In the genomic region with DNA sequence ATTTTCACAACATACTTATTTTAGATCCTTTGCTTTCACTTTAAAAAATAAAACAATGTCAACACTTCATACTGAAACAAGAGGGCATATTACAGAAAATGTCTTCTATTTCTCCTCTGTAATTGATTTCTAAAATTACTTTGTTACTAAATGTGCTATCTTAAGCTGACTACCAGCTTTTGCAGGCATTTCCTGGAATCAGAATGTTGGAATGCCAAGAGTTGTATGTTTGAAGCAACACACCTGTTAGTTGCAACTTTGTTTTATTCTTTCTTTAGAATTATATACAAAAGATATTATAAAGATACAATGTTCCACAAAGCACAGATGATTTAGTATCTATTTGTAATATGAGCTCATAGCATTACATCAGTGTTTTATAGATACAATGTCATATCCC, we compare ENCODE assay signal across 20 cellular contexts.
DNase-seq lines count a peak whose midpoint lies in the region; ATAC-seq and TF ChIP-seq lines count a peak whose summit lies in the region.
"Had no signal": no experiment of that assay in that cellular context is flagged by ENCODE, and none has a peak within 500 bp of the region (broad histone marks: within the 10 kb centered on the region; RNA-seq: fewer than 3 reads in every experiment).

No MANE protein-coding gene starts in this region.

- no peak overlapping the region for H3K27ac Mint-ChIP-seq in GM23338
- H3K27ac Mint-ChIP-seq: CD8-positive, alpha-beta memory T cell had no signal

- intact Hi-C loops in IMR-90 (cut with micrococcal nuclease): no loop called here

- no peak overlapping the region for H3K14ac ChIP-seq in IMR-90 (replicated peaks; ENCODE audit: low read depth, low read length)

- peaks cover 3% of the 10 kb centered on the region for H3K27me3 Mint-ChIP-seq in GM23338 (ENCODE audit: insufficient read depth, low read depth, poor library complexity)

- H2BK20ac ChIP-seq in IMR-90 (ENCODE audit: low read depth, low read length): no peak overlapping the region

- H3K36me3 Mint-ChIP-seq in GM23338 (ENCODE audit: low read depth): no peaks in the 10 kb centered on the region
- H3K36me3 Mint-ChIP-seq: CD4-positive, CD25-positive, alpha-beta regulatory T cell; CD8-positive, alpha-beta memory T cell had no signal

- peaks cover 6% of the 10 kb centered on the region for H3K9me2 ChIP-seq in GM23338 (ENCODE audit: insufficient read depth)

- no peak for TF ChIP-seq RAD21 in IMR-90 (IDR thresholded peaks at IDR 0.05; ENCODE audit: low read length)

- DNase-seq in HCEC 1CT: peak; percentile 30
- DNase-seq in IMR-90: no peak
- peak; percentile 48 for DNase-seq in fibroblast of villous mesenchyme (ENCODE audit: low read depth)
- DNase-seq in smooth muscle cell (lab: John Stamatoyannopoulos, UW; ENCODE audit: unreplicated experiment): no peak
- no peak for DNase-seq in GM23338 (ENCODE audit: low spot score)
- no peak for DNase-seq in AG20443 (ENCODE audit: low spot score)
- DNase-seq: BE2C; C1 segment of cervical spinal cord; CD4-positive, CD25-positive, alpha-beta regulatory T cell; CD8-positive, alpha-beta memory T cell; COR-L47; DMS 273 treated with DMSO at 0.1 percent for 48 hours; DMS53; DND-41; EL; GM23248 had no signal

- H2AFZ ChIP-seq in IMR-90 (replicated peaks; ENCODE audit: low read length, poor library complexity) (no peak overlapping the region), smooth muscle cell (ENCODE audit: low read depth) (peak overlapping the region; percentile 84), GM23338 (no peak overlapping the region)
- H2AFZ ChIP-seq: GM23248 had no signal

- no peaks in the 10 kb centered on the region for H3K9me3 Mint-ChIP-seq in GM23338

- POLR2A ChIA-PET in IMR-90 (lab: Charles Lee; ENCODE audit: unreplicated experiment): no interaction called here

- TF ChIP-seq POLR2A in IMR-90 (IDR thresholded peaks at IDR 0.05; ENCODE audit: low read depth, low read length): no peak

- H3K4me2 ChIP-seq in IMR-90 (ENCODE audit: low read depth, low read length): 0 out of 2 replicates have a peak overlapping the region, but pooled peaks have one; percentile 10
- H3K4me2 ChIP-seq in smooth muscle cell: peak overlapping the region; percentile 35
- no peak overlapping the region for H3K4me2 ChIP-seq in GM23338

- H4K20me1 ChIP-seq in IMR-90 (ENCODE audit: insufficient read depth, low read length): no peaks in the 10 kb centered on the region
- no peaks in the 10 kb centered on the region for H4K20me1 ChIP-seq in smooth muscle cell (ENCODE audit: low read depth)
- no peaks in the 10 kb centered on the region for H4K20me1 ChIP-seq in GM23338 (replicated peaks; ENCODE audit: insufficient read depth)

- H3K4me1 ChIP-seq in IMR-90 (ENCODE audit: control insufficient read depth, insufficient read depth, low read length) (peaks cover 8% of the 10 kb centered on the region), smooth muscle cell (ENCODE audit: low read depth) (no peaks in the 10 kb centered on the region), GM23338 (ENCODE audit: insufficient read depth) (no peaks in the 10 kb centered on the region)
- H3K4me1 ChIP-seq: BE2C had no signal

- H3K4me3 ChIP-seq in IMR-90 (ENCODE audit: insufficient read depth, low read depth, low read length) (no peak overlapping the region), fibroblast of villous mesenchyme (ENCODE audit: low read depth, low read length) (no peak overlapping the region), smooth muscle cell (no peak overlapping the region), GM23338 (no peak overlapping the region)
- H3K4me3 ChIP-seq: GM12878, GM23248, K562 had no signal

- H4K91ac ChIP-seq in IMR-90 (ENCODE audit: insufficient read depth, low read depth, low read length): no peak overlapping the region

- TF ChIP-seq CTCF in IMR-90 (conservative IDR thresholded peaks at IDR 0.05; ENCODE audit: low read depth, low read length) (no peak), fibroblast of villous mesenchyme (IDR thresholded peaks at IDR 0.05; ENCODE audit: insufficient read depth, low read depth, low read length) (no peak), smooth muscle cell (IDR thresholded peaks at IDR 0.05; ENCODE audit: borderline replicate concordance, insufficient read depth, poor library complexity, severe bottlenecking) (no peak), GM23338 (conservative IDR thresholded peaks at IDR 0.05; ENCODE audit: low read depth in 2 of 2) (no peak)

- no peak overlapping the region for H2BK120ac ChIP-seq in IMR-90 (ENCODE audit: low read depth, low read length)

- no peak overlapping the region for H3K9ac ChIP-seq in IMR-90 (ENCODE audit: low read depth, low read length)
- H3K9ac ChIP-seq in smooth muscle cell (ENCODE audit: low read depth): no peak overlapping the region
- H3K9ac ChIP-seq: GM23248 had no signal

- no peak overlapping the region for H2AK9ac ChIP-seq in IMR-90 (replicated peaks; ENCODE audit: low read depth, low read length, poor library complexity)

- H3K56ac ChIP-seq in IMR-90 (ENCODE audit: extremely low read depth, insufficient read depth, low read length): no peak overlapping the region

- H3K27me3 ChIP-seq in IMR-90 (ENCODE audit: control insufficient read depth, insufficient read depth, low read length) (peaks cover 2% of the 10 kb centered on the region; the same call in 1 of the 2 replicates), smooth muscle cell (ENCODE audit: low read depth) (no peaks in the 10 kb centered on the region), GM23338 (ENCODE audit: insufficient read depth) (no peaks in the 10 kb centered on the region)
- H3K27me3 ChIP-seq: BE2C had no signal

- H3K9me1 ChIP-seq in IMR-90 (ENCODE audit: insufficient read depth, low read length): peaks cover 3% of the 10 kb centered on the region; the same call in 1 of the 2 replicates

- no TSS peak for BruUV-seq in IMR-90 (replicated peaks; lab: Mats Ljungman, UMichigan)

- no peaks in the 10 kb centered on the region for H3K4me1 Mint-ChIP-seq in GM23338
- H3K4me1 Mint-ChIP-seq: CD8-positive, alpha-beta memory T cell had no signal

- dilution Hi-C loops in IMR-90 (cut with HindIII; ENCODE audit: low sequenced_read_pairs, unreplicated experiment): no loop called here

- H3K27ac ChIP-seq in IMR-90 (ENCODE audit: insufficient read depth, low read length) (no peak overlapping the region), smooth muscle cell (ENCODE audit: low read depth) (no peak overlapping the region), GM23338 (ENCODE audit: low read depth) (no peak overlapping the region)
- H3K27ac ChIP-seq: GM23248 had no signal

- H4K8ac ChIP-seq in IMR-90 (ENCODE audit: low read depth in 2 of 2, low read length in 2 of 2): no peak overlapping the region; a peak in 1 of 4 replicates

- no peak overlapping the region for H3K4ac ChIP-seq in IMR-90 (ENCODE audit: low read depth, low read length)

- no peak overlapping the region for H3K4me3 Mint-ChIP-seq in GM23338
- H3K4me3 Mint-ChIP-seq: CD4-positive, CD25-positive, alpha-beta regulatory T cell; CD8-positive, alpha-beta memory T cell had no signal

- H3K79me2 ChIP-seq in smooth muscle cell (ENCODE audit: low read depth) (no peaks in the 10 kb centered on the region), GM23338 (replicated peaks; ENCODE audit: insufficient read depth) (no peaks in the 10 kb centered on the region)

- ATAC-seq in IMR-90 (ENCODE audit: low read depth): peak; percentile 42
- ATAC-seq in GM23338: no peak
- no peak for ATAC-seq in HG02763 (IDR thresholded peaks at IDR 0.05; ENCODE audit: unreplicated experiment)
- ATAC-seq: GM12878, HCT116, K562 had no signal

- no peak overlapping the region for H3K18ac ChIP-seq in IMR-90 (ENCODE audit: low read depth, low read length)

- H3K23ac ChIP-seq in IMR-90 (ENCODE audit: low read depth, low read length): no peak overlapping the region

- in situ Hi-C loops in IMR-90 (cut with MboI; ENCODE audit: low sequenced_read_pairs): no loop called here

- no peaks in the 10 kb centered on the region for H3K79me1 ChIP-seq in IMR-90 (ENCODE audit: low read depth in 1 of 2, low read length in 2 of 2)

- H3K36me3 ChIP-seq in IMR-90 (ENCODE audit: control insufficient read depth, insufficient read depth, low read length) (no peaks in the 10 kb centered on the region), smooth muscle cell (ENCODE audit: low read depth) (no peaks in the 10 kb centered on the region), GM23338 (ENCODE audit: insufficient read depth) (no peaks in the 10 kb centered on the region; the same call in 1 of the 2 replicates)
- H3K36me3 ChIP-seq: BE2C had no signal

- no peaks in the 10 kb centered on the region for H3F3A ChIP-seq in smooth muscle cell (ENCODE audit: low read depth)
- H3F3A ChIP-seq in GM23338 (replicated peaks; ENCODE audit: low read depth): no peaks in the 10 kb centered on the region

- H2BK5ac ChIP-seq in IMR-90 (ENCODE audit: low read depth, low read length, poor library complexity, severe bottlenecking): no peak overlapping the region

- CTCF ChIA-PET in IMR-90 (lab: Yijun Ruan, JAX): interaction anchor here (0.7 to 1.4 kb wide), 4 partner anchors 10 to 156 kb away, joined by 3 to 4 read pairs (median 4); no protein-coding TSS in a partner anchor

- H3K9me3 ChIP-seq in IMR-90 (ENCODE audit: control insufficient read depth, insufficient read depth, low read length) (no peaks in the 10 kb centered on the region), smooth muscle cell (replicated peaks; ENCODE audit: low read depth) (no peaks in the 10 kb centered on the region)
- H3K9me3 ChIP-seq: BE2C had no signal

- H2AK5ac ChIP-seq in IMR-90 (ENCODE audit: low read depth, low read length): no peak overlapping the region

- H2BK15ac ChIP-seq in IMR-90 (ENCODE audit: low read depth, low read length): no peak overlapping the region

- no peak overlapping the region for H4K5ac ChIP-seq in IMR-90 (ENCODE audit: low read depth, low read length)

TF ChIP-seq in IMR-90, 13 proteins besides CTCF, POLR2A, EP300 and RAD21 (continues in another document):
- no peak for TF ChIP-seq MAFK (IDR thresholded peaks at IDR 0.05; ENCODE audit: low read depth, low read length)
- TF ChIP-seq, protein P1, sequence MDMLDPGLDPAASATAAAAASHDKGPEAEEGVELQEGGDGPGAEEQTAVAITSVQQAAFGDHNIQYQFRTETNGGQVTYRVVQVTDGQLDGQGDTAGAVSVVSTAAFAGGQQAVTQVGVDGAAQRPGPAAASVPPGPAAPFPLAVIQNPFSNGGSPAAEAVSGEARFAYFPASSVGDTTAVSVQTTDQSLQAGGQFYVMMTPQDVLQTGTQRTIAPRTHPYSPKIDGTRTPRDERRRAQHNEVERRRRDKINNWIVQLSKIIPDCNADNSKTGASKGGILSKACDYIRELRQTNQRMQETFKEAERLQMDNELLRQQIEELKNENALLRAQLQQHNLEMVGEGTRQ (IDR thresholded peaks at IDR 0.05; ENCODE audit: low read depth, low read length): no peak

TF ChIP-seq in GM23338, 12 proteins besides CTCF, POLR2A, EP300 and RAD21 (continues in another document):
- no peak for TF ChIP-seq CREB1 (CRISPR knock-in tag; IDR thresholded peaks at IDR 0.05; ENCODE audit: low read depth)

Comparison
In these comparisons a context has a peak if more than half of its experiments do, and no peak if none do; other contexts are left out.
1. DNase-seq: peak in HCEC 1CT (single experiment) and fibroblast of villous mesenchyme (single experiment); none in IMR-90 (single experiment), smooth muscle cell (single experiment), GM23338 (single experiment) and AG20443 (single experiment).